25 cellular contexts compared by ENCODE assay signal in genomic region chr18:40431071-40431998, GRCh38.
DNase-seq lines count a peak whose midpoint lies in the region; ATAC-seq and TF ChIP-seq lines count a peak whose summit lies in the region.
"Had no signal": no experiment of that assay in that cellular context is flagged by ENCODE, and none has a peak within 500 bp of the region (broad histone marks: within the 10 kb centered on the region; RNA-seq: fewer than 3 reads in every experiment).

No MANE protein-coding gene starts in this region.

- H3K9me3 ChIP-seq in HAP-1 (no peaks in the 10 kb centered on the region), adipocyte (ENCODE audit: control insufficient read depth, low read length) (no peaks in the 10 kb centered on the region)
- H3K9me3 ChIP-seq: adrenal gland, heart left ventricle, ovary, SJSA1 had no signal

- in situ Hi-C loops in HAP-1 (cut with MboI; ENCODE audit: low sequenced_read_pairs), result no loop called here

- H3K36me3 ChIP-seq in HAP-1 (replicated peaks) (no peaks in the 10 kb centered on the region), adipocyte (ENCODE audit: control insufficient read depth, insufficient read depth, low read length, severe bottlenecking) (no peaks in the 10 kb centered on the region)
- H3K36me3 ChIP-seq: adrenal gland, brain microvascular endothelial cell, heart left ventricle, ovary, SJSA1 had no signal

- H3K27me3 ChIP-seq in HAP-1 (ENCODE audit: low read depth) (no peaks in the 10 kb centered on the region), adipocyte (replicated peaks; ENCODE audit: control insufficient read depth, insufficient read depth, low read length) (peaks cover 11% of the 10 kb centered on the region)
- H3K27me3 ChIP-seq: adrenal gland, brain microvascular endothelial cell, heart left ventricle, ovary, SJSA1 had no signal

- H3K4me1 ChIP-seq in HAP-1, result peaks cover 35% of the 10 kb centered on the region
- no peaks in the 10 kb centered on the region for H3K4me1 ChIP-seq in adipocyte (ENCODE audit: control insufficient read depth, insufficient read depth, low read length)
- H3K4me1 ChIP-seq: adrenal gland, SJSA1 had no signal

- no peak for TF ChIP-seq CTCF in retinal pigment epithelial cell (conservative IDR thresholded peaks at IDR 0.05; ENCODE audit: low read depth, low read length)

- no peak for ATAC-seq in HG03097 (IDR thresholded peaks at IDR 0.05; ENCODE audit: low FRiP score, unreplicated experiment)
- ATAC-seq: activated CD8-positive, alpha-beta memory T cell treated with anti-CD3 and anti-CD28 coated beads, Interleukin-2, amount 10 ng/mL, durations not matched to agents 7 days and 5 days; activated T-cell treated with anti-CD3 and anti-CD28 coated beads, Interleukin-2, amount 50 U/mL, for 72 hours; effector memory CD8-positive, alpha-beta T cell; GM23338; right cardiac atrium had no signal

- H3K4me3 ChIP-seq in HAP-1, result no peak overlapping the region
- H3K4me3 ChIP-seq in adipocyte (ENCODE audit: low read length), result no peak overlapping the region
- no peak overlapping the region for H3K4me3 ChIP-seq in retinal pigment epithelial cell (ENCODE audit: low read length)
- H3K4me3 ChIP-seq: adrenal gland, GM23338, heart left ventricle, ovary, SJSA1 had no signal

- DNase-seq in HAP-1 (ENCODE audit: low spot score in 2 of 2) (peak; percentile 72 to 99), NCI-H226 (peak; percentile 2), adipocyte (ENCODE audit: low read depth) (peak; percentile 2), retinal pigment epithelial cell (ENCODE audit: low read depth) (peak; percentile 88), NCI-H2029 treated with DMSO at 0.1 percent for 48 hours (lab: John Stamatoyannopoulos, UW) (no peak), putamen (ENCODE audit: low spot score) (no peak)
- DNase-seq: activated B cell treated with CpG ODN at 0.5 μM for 24 hours; activated CD8-positive, alpha-beta memory T cell treated with anti-CD3 and anti-CD28 coated beads, Interleukin-2, amount 10 ng/mL, durations not matched to agents 7 days and 5 days; activated naive CD4-positive, alpha-beta T cell; activated T-cell treated with anti-CD3 and anti-CD28 coated beads, Interleukin-2, amount 50 U/mL, for 72 hours; adrenal gland; brain microvascular endothelial cell; effector memory CD8-positive, alpha-beta T cell; foreskin fibroblast; heart left ventricle; kidney glomerular epithelial cell; NCI-H1092; NCI-H187 treated with DMSO at 0.1 percent for 48 hours; NCI-H345; ovary; right cardiac atrium; stimulated activated CD4-positive, alpha-beta T cell treated with anti-CD3 and anti-CD28 coated beads, Interleukin-2, amount 100 ng/mL, for 48 hours had no signal

- H3K9ac ChIP-seq in adipocyte (ENCODE audit: low read length), result no peak overlapping the region

Comparison
In these comparisons a context has a peak if more than half of its experiments do, and no peak if none do; other contexts are left out.
1. DNase-seq: peak in HAP-1 (2 of 2), NCI-H226 (single experiment), adipocyte (single experiment) and retinal pigment epithelial cell (single experiment); none in NCI-H2029 treated with DMSO at 0.1 percent for 48 hours (single experiment) and putamen (single experiment).